9 cellular contexts compared by ENCODE assay signal in genomic region chr1:235022341-235023196, GRCh38.
DNase-seq lines count a peak whose midpoint lies in the region; ATAC-seq and TF ChIP-seq lines count a peak whose summit lies in the region.
"Had no signal": no experiment of that assay in that cellular context is flagged by ENCODE, and none has a peak within 500 bp of the region (broad histone marks: within the 10 kb centered on the region; RNA-seq: fewer than 3 reads in every experiment).

No MANE protein-coding gene starts in this region.

- H2BK5ac ChIP-seq in mesenchymal stem cell (ENCODE audit: low read depth, low read length, poor library complexity, severe bottlenecking): no peak overlapping the region

- H3K4me3 ChIP-seq in colonic mucosa: no peak overlapping the region
- H3K4me3 ChIP-seq in mesenchymal stem cell (ENCODE audit: insufficient read depth in 1 of 2, low read depth in 1 of 2, low read length in 2 of 2): no peak overlapping the region
- H3K4me3 ChIP-seq in thymus (ENCODE audit: low read length): no peak overlapping the region
- H3K4me3 ChIP-seq: upper lobe of right lung had no signal

- H3K9ac ChIP-seq in colonic mucosa (ENCODE audit: low read depth in 2 of 2, low read length in 2 of 2) (peak overlapping the region in 1 of 2 donors; percentile 59), mesenchymal stem cell (ENCODE audit: low read length) (no peak overlapping the region)

- no peak overlapping the region for H3K4me2 ChIP-seq in mesenchymal stem cell (ENCODE audit: low read length, poor library complexity, severe bottlenecking)

- H3K4me1 ChIP-seq in colonic mucosa (peaks cover 8% of the 10 kb centered on the region), mesenchymal stem cell (ENCODE audit: control insufficient read depth, insufficient read depth, low read depth, low read length) (peaks cover 2% of the 10 kb centered on the region), thymus (ENCODE audit: control insufficient read depth, insufficient read depth, low read length) (no peaks in the 10 kb centered on the region)
- H3K4me1 ChIP-seq: upper lobe of right lung had no signal

- H3K18ac ChIP-seq in mesenchymal stem cell (ENCODE audit: low read depth in 1 of 2, low read length in 2 of 2): peak overlapping the region; percentile 64 to 71

- no peak overlapping the region for H3K27ac Mint-ChIP-seq in activated T-cell treated with anti-CD3 and anti-CD28 coated beads, Interleukin-2, amount 50 U/mL, for 24 hours

- peak overlapping the region; percentile 74 for H4K8ac ChIP-seq in mesenchymal stem cell (ENCODE audit: low read length)

- peak overlapping the region; percentile 32 to 51 for H3K4ac ChIP-seq in mesenchymal stem cell (ENCODE audit: low read depth in 1 of 2, low read length in 2 of 2)

- H2BK120ac ChIP-seq in mesenchymal stem cell (ENCODE audit: low read depth, low read length): no peak overlapping the region

- DNase-seq in activated T-cell treated with anti-CD3 and anti-CD28 coated beads, Interleukin-2, amount 50 U/mL, for 24 hours: peak; percentile 28
- DNase-seq in activated T-cell treated with anti-CD3 and anti-CD28 coated beads, Interleukin-2, amount 50 U/mL, for 4 hours: no peak
- DNase-seq in colonic mucosa (no peak), mesenchymal stem cell (peak; percentile 64), HT-29 (ENCODE audit: low spot score) (no peak), NOMO-1 (lab: John Stamatoyannopoulos, UW; ENCODE audit: unreplicated experiment in 2 of 2) (no peak)
- DNase-seq: upper lobe of right lung had no signal

- no peak overlapping the region for H3K14ac ChIP-seq in mesenchymal stem cell (ENCODE audit: low read length in 2 of 2)

- H3K79me1 ChIP-seq in mesenchymal stem cell (replicated peaks; ENCODE audit: low read length, poor library complexity, severe bottlenecking): no peaks in the 10 kb centered on the region

- peaks cover 21% of the 10 kb centered on the region for H3K9me3 Mint-ChIP-seq in activated T-cell treated with anti-CD3 and anti-CD28 coated beads, Interleukin-2, amount 50 U/mL, for 24 hours
- H3K9me3 Mint-ChIP-seq in activated T-cell treated with anti-CD3 and anti-CD28 coated beads, Interleukin-2, amount 50 U/mL, for 4 hours: peaks cover 8% of the 10 kb centered on the region

- no peak overlapping the region for H2BK15ac ChIP-seq in mesenchymal stem cell (ENCODE audit: low read depth, poor library complexity, severe bottlenecking)

- no peak for ATAC-seq in activated T-cell treated with anti-CD3 and anti-CD28 coated beads, Interleukin-2, amount 50 U/mL, for 4 hours
- no peak for ATAC-seq in HG03442 (IDR thresholded peaks at IDR 0.05; ENCODE audit: unreplicated experiment)
- ATAC-seq: upper lobe of right lung had no signal

- H3K36me3 ChIP-seq in colonic mucosa (no peaks in the 10 kb centered on the region), mesenchymal stem cell (ENCODE audit: control insufficient read depth in 1 of 2, insufficient read depth in 2 of 2, low read depth in 1 of 2, low read length in 2 of 2) (no peaks in the 10 kb centered on the region), thymus (ENCODE audit: control insufficient read depth, insufficient read depth) (no peaks in the 10 kb centered on the region)
- H3K36me3 ChIP-seq: upper lobe of right lung had no signal

- no peak for TF ChIP-seq CTCF in colonic mucosa (IDR thresholded peaks at IDR 0.05)

- H3K27me3 ChIP-seq in colonic mucosa: no peaks in the 10 kb centered on the region
- H3K27me3 ChIP-seq in mesenchymal stem cell (ENCODE audit: control insufficient read depth in 1 of 2, insufficient read depth in 1 of 2, low read length in 2 of 2): no peaks in the 10 kb centered on the region
- no peaks in the 10 kb centered on the region for H3K27me3 ChIP-seq in thymus (ENCODE audit: control insufficient read depth, insufficient read depth)
- H3K27me3 ChIP-seq: upper lobe of right lung had no signal

- no peaks in the 10 kb centered on the region for H3K36me3 Mint-ChIP-seq in activated T-cell treated with anti-CD3 and anti-CD28 coated beads, Interleukin-2, amount 50 U/mL, for 24 hours (ENCODE audit: low read depth)
- no peaks in the 10 kb centered on the region for H3K36me3 Mint-ChIP-seq in activated T-cell treated with anti-CD3 and anti-CD28 coated beads, Interleukin-2, amount 50 U/mL, for 4 hours (ENCODE audit: insufficient read depth)

- H2AK5ac ChIP-seq in mesenchymal stem cell (ENCODE audit: low read length, severe bottlenecking): no peak overlapping the region

- H3K27ac ChIP-seq in colonic mucosa: peak overlapping the region; percentile 8
- no peak overlapping the region for H3K27ac ChIP-seq in mesenchymal stem cell (ENCODE audit: low read length, poor library complexity, severe bottlenecking)
- peak overlapping the region; percentile 46 for H3K27ac ChIP-seq in thymus (ENCODE audit: low read depth)
- H3K27ac ChIP-seq: upper lobe of right lung had no signal

- intact Hi-C loops in colonic mucosa (cut with DNase I): no loop called here

- H3K9me3 ChIP-seq in colonic mucosa (no peaks in the 10 kb centered on the region), mesenchymal stem cell (ENCODE audit: control insufficient read depth, low read length) (peaks cover 12% of the 10 kb centered on the region), thymus (ENCODE audit: control insufficient read depth) (peaks cover 1% of the 10 kb centered on the region)
- H3K9me3 ChIP-seq: upper lobe of right lung had no signal

- peak overlapping the region; percentile 5 for H2AFZ ChIP-seq in mesenchymal stem cell (ENCODE audit: low read depth, low read length)

- H3K23ac ChIP-seq in mesenchymal stem cell (ENCODE audit: low read length in 2 of 2): no peak overlapping the region

- H3K27me3 Mint-ChIP-seq in activated T-cell treated with anti-CD3 and anti-CD28 coated beads, Interleukin-2, amount 50 U/mL, for 24 hours: no peaks in the 10 kb centered on the region
- H3K27me3 Mint-ChIP-seq in activated T-cell treated with anti-CD3 and anti-CD28 coated beads, Interleukin-2, amount 50 U/mL, for 4 hours (ENCODE audit: low read depth): no peaks in the 10 kb centered on the region

- H3K4me1 Mint-ChIP-seq in activated T-cell treated with anti-CD3 and anti-CD28 coated beads, Interleukin-2, amount 50 U/mL, for 24 hours (ENCODE audit: low read depth): peaks cover 50% of the 10 kb centered on the region
- peaks cover 28% of the 10 kb centered on the region for H3K4me1 Mint-ChIP-seq in activated T-cell treated with anti-CD3 and anti-CD28 coated beads, Interleukin-2, amount 50 U/mL, for 4 hours (ENCODE audit: low read depth)

- H3K4me3 Mint-ChIP-seq in activated T-cell treated with anti-CD3 and anti-CD28 coated beads, Interleukin-2, amount 50 U/mL, for 24 hours: no peak overlapping the region
- no peak overlapping the region for H3K4me3 Mint-ChIP-seq in activated T-cell treated with anti-CD3 and anti-CD28 coated beads, Interleukin-2, amount 50 U/mL, for 4 hours

- WGBS in mesenchymal stem cell: 39% methylated on average over 15 of the region's 16 CpGs
- WGBS in thymus: 54% methylated on average over 16 of the region's 16 CpGs

- H2BK12ac ChIP-seq in mesenchymal stem cell (ENCODE audit: low read length in 2 of 2): peak overlapping the region; percentile 29 to 59

- peak overlapping the region; percentile 56 for H4K91ac ChIP-seq in mesenchymal stem cell (ENCODE audit: low read length)

Comparison
In these comparisons a context has a peak if more than half of its experiments do, and no peak if none do; other contexts are left out.
1. DNase-seq: peak in activated T-cell treated with anti-CD3 and anti-CD28 coated beads, Interleukin-2, amount 50 U/mL, for 24 hours (single experiment) and mesenchymal stem cell (single experiment); none in activated T-cell treated with anti-CD3 and anti-CD28 coated beads, Interleukin-2, amount 50 U/mL, for 4 hours (single experiment), colonic mucosa (single experiment), HT-29 (single experiment) and NOMO-1 (0 of 2).